ENCODE assay signal across 1 cellular context in genomic region chr16:81737885-81738536, GRCh38.
TF ChIP-seq lines count a peak whose summit lies in the region.

No MANE protein-coding gene starts in this region.

TF ChIP-seq in K562, 482 proteins besides CTCF, POLR2A, EP300 and RAD21 (continued from another document and continues in another):
- TF ChIP-seq ZBTB33 (CRISPR knock-in tag; IDR thresholded peaks at IDR 0.05): no peak
- no peak for TF ChIP-seq PCBP2 (IDR thresholded peaks at IDR 0.05; ENCODE audit: low read depth, low read length, poor library complexity, severe bottlenecking)
- no peak for TF ChIP-seq FOXP1 (CRISPR knock-in tag; IDR thresholded peaks at IDR 0.05)
- TF ChIP-seq, protein P1, sequence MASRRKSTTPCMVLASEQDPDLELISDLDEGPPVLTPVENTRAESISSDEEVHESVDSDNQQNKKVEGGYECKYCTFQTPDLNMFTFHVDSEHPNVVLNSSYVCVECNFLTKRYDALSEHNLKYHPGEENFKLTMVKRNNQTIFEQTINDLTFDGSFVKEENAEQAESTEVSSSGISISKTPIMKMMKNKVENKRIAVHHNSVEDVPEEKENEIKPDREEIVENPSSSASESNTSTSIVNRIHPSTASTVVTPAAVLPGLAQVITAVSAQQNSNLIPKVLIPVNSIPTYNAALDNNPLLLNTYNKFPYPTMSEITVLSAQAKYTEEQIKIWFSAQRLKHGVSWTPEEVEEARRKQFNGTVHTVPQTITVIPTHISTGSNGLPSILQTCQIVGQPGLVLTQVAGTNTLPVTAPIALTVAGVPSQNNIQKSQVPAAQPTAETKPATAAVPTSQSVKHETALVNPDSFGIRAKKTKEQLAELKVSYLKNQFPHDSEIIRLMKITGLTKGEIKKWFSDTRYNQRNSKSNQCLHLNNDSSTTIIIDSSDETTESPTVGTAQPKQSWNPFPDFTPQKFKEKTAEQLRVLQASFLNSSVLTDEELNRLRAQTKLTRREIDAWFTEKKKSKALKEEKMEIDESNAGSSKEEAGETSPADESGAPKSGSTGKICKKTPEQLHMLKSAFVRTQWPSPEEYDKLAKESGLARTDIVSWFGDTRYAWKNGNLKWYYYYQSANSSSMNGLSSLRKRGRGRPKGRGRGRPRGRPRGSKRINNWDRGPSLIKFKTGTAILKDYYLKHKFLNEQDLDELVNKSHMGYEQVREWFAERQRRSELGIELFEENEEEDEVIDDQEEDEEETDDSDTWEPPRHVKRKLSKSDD (conservative IDR thresholded peaks at IDR 0.05; ENCODE audit: low read length): no peak
- TF ChIP-seq, protein P2, sequence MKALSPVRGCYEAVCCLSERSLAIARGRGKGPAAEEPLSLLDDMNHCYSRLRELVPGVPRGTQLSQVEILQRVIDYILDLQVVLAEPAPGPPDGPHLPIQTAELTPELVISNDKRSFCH (CRISPR knock-in tag; IDR thresholded peaks at IDR 0.05): no peak
- TF ChIP-seq, protein P2 (tag; IDR thresholded peaks at IDR 0.05): no peak
- no peak for TF ChIP-seq MCM3 (IDR thresholded peaks at IDR 0.05)
- TF ChIP-seq CREBBP (IDR thresholded peaks at IDR 0.05; ENCODE audit: low read depth, low read length): no peak
- TF ChIP-seq ZNF785 (CRISPR knock-in tag; IDR thresholded peaks at IDR 0.05): no peak
- TF ChIP-seq CHD4 (IDR thresholded peaks at IDR 0.05; ENCODE audit: insufficient read depth, insufficient replicate concordance, low read depth, low read length, poor library complexity, severe bottlenecking): peak; percentile 71
- TF ChIP-seq ZNF212 (CRISPR knock-in tag; IDR thresholded peaks at IDR 0.05): no peak
- no peak for TF ChIP-seq UBTF (IDR thresholded peaks at IDR 0.05; ENCODE audit: borderline replicate concordance in 1 of 2, low read depth in 2 of 2, low read length in 2 of 2)
- no peak for TF ChIP-seq ZNF175 (CRISPR knock-in tag; IDR thresholded peaks at IDR 0.05; ENCODE audit: low read depth)
- TF ChIP-seq HOXB6 (CRISPR knock-in tag; IDR thresholded peaks at IDR 0.05; ENCODE audit: borderline replicate concordance): no peak
- TF ChIP-seq ZNF12 (CRISPR knock-in tag; IDR thresholded peaks at IDR 0.05): no peak
- no peak for TF ChIP-seq EWSR1 (IDR thresholded peaks at IDR 0.05; ENCODE audit: borderline replicate concordance, low read depth, partially characterized antibody)
- no peak for TF ChIP-seq FOXA3 (CRISPR knock-in tag; conservative IDR thresholded peaks at IDR 0.05 in 1 of 2, IDR thresholded peaks at IDR 0.05 in 1 of 2)
- no peak for TF ChIP-seq SNIP1 (IDR thresholded peaks at IDR 0.05; ENCODE audit: low read depth)
- no peak for TF ChIP-seq ZNF589 (CRISPR knock-in tag; IDR thresholded peaks at IDR 0.05; ENCODE audit: low read depth)
- peak; percentile 75 for TF ChIP-seq SOX6 (IDR thresholded peaks at IDR 0.05)
- no peak for TF ChIP-seq NR2F6 (CRISPR knock-in tag; IDR thresholded peaks at IDR 0.05)
- no peak for TF ChIP-seq RNF2 (IDR thresholded peaks at IDR 0.05)
- TF ChIP-seq, protein P3, sequence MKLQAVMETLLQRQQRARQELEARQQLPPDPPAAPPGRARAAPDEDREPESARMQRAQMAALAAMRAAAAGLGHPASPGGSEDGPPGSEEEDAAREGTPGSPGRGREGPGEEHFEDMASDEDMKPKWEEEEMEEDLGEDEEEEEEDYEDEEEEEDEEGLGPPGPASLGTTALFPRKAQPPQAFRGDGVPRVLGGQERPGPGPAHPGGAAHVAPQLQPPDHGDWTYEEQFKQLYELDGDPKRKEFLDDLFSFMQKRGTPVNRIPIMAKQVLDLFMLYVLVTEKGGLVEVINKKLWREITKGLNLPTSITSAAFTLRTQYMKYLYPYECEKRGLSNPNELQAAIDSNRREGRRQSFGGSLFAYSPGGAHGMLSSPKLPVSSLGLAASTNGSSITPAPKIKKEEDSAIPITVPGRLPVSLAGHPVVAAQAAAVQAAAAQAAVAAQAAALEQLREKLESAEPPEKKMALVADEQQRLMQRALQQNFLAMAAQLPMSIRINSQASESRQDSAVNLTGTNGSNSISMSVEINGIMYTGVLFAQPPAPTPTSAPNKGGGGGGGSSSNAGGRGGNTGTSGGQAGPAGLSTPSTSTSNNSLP (IDR thresholded peaks at IDR 0.05; ENCODE audit: borderline replicate concordance, low read depth, low read length): no peak
- TF ChIP-seq ZNF217 (CRISPR knock-in tag; IDR thresholded peaks at IDR 0.05): no peak
- TF ChIP-seq ZFP36 (IDR thresholded peaks at IDR 0.05; ENCODE audit: low read depth, low read length, partially characterized antibody): no peak
- TF ChIP-seq NR4A1 (CRISPR knock-in tag; IDR thresholded peaks at IDR 0.05): no peak
- TF ChIP-seq NR4A1 (tag; IDR thresholded peaks at IDR 0.05): no peak
- no peak for TF ChIP-seq ZFPM2 (CRISPR knock-in tag; IDR thresholded peaks at IDR 0.05)
- no peak for TF ChIP-seq ZNF592 (IDR thresholded peaks at IDR 0.05)
- peak; percentile 27; the same call in 1 of the 2 replicates for TF ChIP-seq GABPB1 (CRISPR knock-in tag; IDR thresholded peaks at IDR 0.05)
- no peak for TF ChIP-seq CUX1 (CRISPR knock-in tag; IDR thresholded peaks at IDR 0.05)
- TF ChIP-seq ZNF347 (CRISPR knock-in tag; IDR thresholded peaks at IDR 0.05; ENCODE audit: low read depth): no peak
- no peak for TF ChIP-seq TSHZ1 (CRISPR knock-in tag; IDR thresholded peaks at IDR 0.05)
- TF ChIP-seq L3MBTL2 (IDR thresholded peaks at IDR 0.05): peak; percentile 45; the same call in 1 of the 2 replicates
- TF ChIP-seq, protein P4, sequence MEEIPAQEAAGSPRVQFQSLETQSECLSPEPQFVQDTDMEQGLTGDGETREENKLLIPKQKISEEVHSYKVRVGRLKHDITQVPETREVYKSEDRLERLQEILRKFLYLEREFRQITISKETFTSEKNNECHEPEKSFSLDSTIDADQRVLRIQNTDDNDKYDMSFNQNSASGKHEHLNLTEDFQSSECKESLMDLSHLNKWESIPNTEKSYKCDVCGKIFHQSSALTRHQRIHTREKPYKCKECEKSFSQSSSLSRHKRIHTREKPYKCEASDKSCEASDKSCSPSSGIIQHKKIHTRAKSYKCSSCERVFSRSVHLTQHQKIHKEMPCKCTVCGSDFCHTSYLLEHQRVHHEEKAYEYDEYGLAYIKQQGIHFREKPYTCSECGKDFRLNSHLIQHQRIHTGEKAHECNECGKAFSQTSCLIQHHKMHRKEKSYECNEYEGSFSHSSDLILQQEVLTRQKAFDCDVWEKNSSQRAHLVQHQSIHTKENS (CRISPR knock-in tag; IDR thresholded peaks at IDR 0.05): no peak
